ENCODE assay signal across 8 cellular contexts in the genomic region with DNA sequence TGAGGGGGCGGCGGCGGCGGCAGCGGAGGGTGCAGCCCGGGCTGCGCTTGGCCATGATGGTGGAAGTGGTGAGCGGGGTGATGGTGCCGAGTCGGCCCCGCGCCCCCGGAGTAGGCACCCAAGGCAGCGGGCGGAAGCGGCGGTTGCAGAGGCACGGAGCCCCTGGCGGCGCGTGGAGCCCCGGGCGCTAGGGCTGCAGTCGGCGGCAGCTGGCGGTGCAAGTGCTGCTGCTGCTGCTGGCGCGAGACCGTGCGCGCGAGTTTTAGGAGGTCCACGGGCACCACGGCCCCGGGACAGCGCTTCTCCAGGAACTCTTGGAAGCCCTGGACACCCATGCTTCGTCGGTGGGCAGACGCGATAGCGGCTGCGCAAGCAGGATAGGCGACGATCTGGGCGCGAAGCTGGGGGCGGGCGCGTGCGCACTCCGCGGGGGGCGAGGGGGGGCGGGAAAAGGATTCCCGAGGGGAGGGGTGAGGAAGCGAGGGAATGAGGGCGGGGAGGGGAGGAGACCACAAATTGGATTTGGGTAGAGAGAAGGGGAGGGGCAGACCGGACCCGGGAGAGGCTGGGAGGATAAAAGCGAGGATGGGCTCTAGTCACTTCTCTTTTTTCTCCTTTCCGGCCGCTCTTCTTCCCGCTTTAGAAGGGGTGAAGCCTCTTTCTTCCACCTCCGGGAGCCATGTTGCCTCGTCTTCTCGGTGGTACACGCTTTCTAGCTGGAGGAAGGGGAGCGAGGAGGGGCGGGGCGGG. TPM values are rescaled to one million over a fixed set of nuclear protein-coding genes. Genes with fewer than 3 reads are reported as not detected.
A peak's percentile ranks its signal among the peaks of the same experiment; 100 is the strongest.
DNase-seq lines count a peak whose midpoint lies in the region; ATAC-seq, FAIRE-seq and TF ChIP-seq lines count a peak whose summit lies in the region.

Gene FAM120C, minus strand, starts transcription at position 391 of the 750 bp plus-strand sequence. Its CDS starts 56 bp downstream, at position 335.

- TF ChIP-seq RAD21 in HepG2 (CRISPR knock-in tag; IDR thresholded peaks at IDR 0.05) = no peak

- H4K20me1 ChIP-seq in HepG2 (ENCODE audit: insufficient read depth, low read length) = peaks cover 12% of the 10 kb centered on the region

- H3K27ac ChIP-seq in HepG2 (ENCODE audit: extremely low read length, insufficient read depth, low read length) = peak within 1 kb of the TSS; percentile 71

- CTCF ChIA-PET in HepG2 (lab: Yijun Ruan, JAX; ENCODE audit: low intra/inter-chr PET ratio, low total read pairs) = no interaction called here

- no peaks in the 10 kb centered on the region for H3K36me3 ChIP-seq in HepG2 (replicated peaks in 1 of 2; ENCODE audit: control insufficient read depth in 1 of 2, insufficient read depth in 2 of 2, low read length in 2 of 2)

- in situ Hi-C loops in HepG2 (cut with HindIII; ENCODE audit: extremely low pct_ligation_motif_present, low pct_unique_long_range_greater_than_20kb) = loop anchor here (5.0 kb wide), 1 partner anchor 136 kb away; no protein-coding TSS in a partner anchor

- FAIRE-seq in HepG2 (lab: Jason Lieb, UNC) = no peak

- H3K4me3 Mint-ChIP-seq in activated CD4-positive, alpha-beta T cell treated with anti-CD3 and anti-CD28 coated beads, Interleukin-2, amount 10 ng/mL, durations not matched to agents 24 days and 14 days = peak within 1 kb of the TSS; percentile 88

- peak within 1 kb of the TSS; percentile 80 for H3K9ac ChIP-seq in HepG2 (ENCODE audit: insufficient read depth, low read depth, low read length)

- POLR2A ChIA-PET in HepG2 (lab: Yijun Ruan, JAX) = interaction anchor here (0.6 to 2.2 kb wide), 8 partner anchors 10 to 499 kb away, joined by 3 to 23 read pairs (median 5); partner anchors contain the start of gene PHF8

- H3K4me1 ChIP-seq in HepG2 (ENCODE audit: insufficient read depth, low read length) = peaks cover 40% of the 10 kb centered on the region

- H3K36me3 Mint-ChIP-seq in activated CD4-positive, alpha-beta T cell treated with anti-CD3 and anti-CD28 coated beads, Interleukin-2, amount 10 ng/mL, durations not matched to agents 24 days and 14 days (ENCODE audit: low read depth) = peaks cover 25% of the 10 kb centered on the region

- H3K79me2 ChIP-seq in HepG2 (ENCODE audit: insufficient read depth, low read length) = peaks cover 45% of the 10 kb centered on the region

- BruUV-seq in HepG2 (replicated peaks; lab: Mats Ljungman, UMichigan) = no TSS peak

- peak; percentile 50 to 73 for TF ChIP-seq POLR2A in HepG2 (IDR thresholded peaks at IDR 0.05; ENCODE audit: insufficient read depth in 1 of 2, low read depth in 2 of 2, low read length in 2 of 2)

- no peaks in the 10 kb centered on the region for H3K27me3 ChIP-seq in HepG2 (ENCODE audit: control insufficient read depth in 1 of 2, insufficient read depth in 2 of 2, low read length in 2 of 2)

- no peak for DNase-seq in AG09309 (ENCODE audit: low read depth)
- DNase-seq in NCI-H526 (lab: John Stamatoyannopoulos, UW) = peak; percentile 79 to 89
- peak; percentile 84 for DNase-seq in activated CD4-positive, alpha-beta T cell treated with anti-CD3 and anti-CD28 coated beads, Interleukin-2, amount 10 ng/mL, durations not matched to agents 24 days and 14 days
- peak; percentile 30 for DNase-seq in dedifferentiated amniotic fluid mesenchymal stem cell (ENCODE audit: extremely low spot score)
- peak; percentile 51 for DNase-seq in HepG2 (ENCODE audit: low spot score)
- peak; percentile 61 for DNase-seq in stimulated activated CD4-positive, alpha-beta T cell treated with anti-CD3 and anti-CD28 coated beads, Interleukin-2, amount 100 ng/mL, for 4 hours (ENCODE audit: low read depth)

- no peak for TF ChIP-seq CTCF in AG09309 (IDR thresholded peaks at IDR 0.05; ENCODE audit: control insufficient read depth, insufficient read depth, low read depth, low read length, missing control alignments)
- no peak for TF ChIP-seq CTCF in HepG2 (CRISPR knock-in tag; IDR thresholded peaks at IDR 0.05)

- intact Hi-C loops in activated CD4-positive, alpha-beta T cell treated with anti-CD3 and anti-CD28 coated beads, Interleukin-2, amount 10 ng/mL, durations not matched to agents 24 days and 14 days (cut with micrococcal nuclease) = loop anchor here (1.0 to 2.0 kb wide), 5 partner anchors 139 to 499 kb away; partner anchors contain the start of genes GNL3L, PHF8 and TSR2
- intact Hi-C loops in HepG2 (cut with micrococcal nuclease; ENCODE audit: unreplicated experiment) = loop anchor here (1.0 to 10.0 kb wide), 2 partner anchors 138 to 257 kb away; partner anchors contain the start of genes PHF8 and TSR2

- H2AFZ ChIP-seq in HepG2 (ENCODE audit: low read length) = peak within 1 kb of the TSS; percentile 54

- no peaks in the 10 kb centered on the region for H3K27me3 Mint-ChIP-seq in activated CD4-positive, alpha-beta T cell treated with anti-CD3 and anti-CD28 coated beads, Interleukin-2, amount 10 ng/mL, durations not matched to agents 24 days and 14 days

- ATAC-seq in GM19025 (IDR thresholded peaks at IDR 0.05; ENCODE audit: low read depth, unreplicated experiment) (peak; percentile 38), HG03354 (IDR thresholded peaks at IDR 0.05; ENCODE audit: poor library complexity, severe bottlenecking, unreplicated experiment) (peak; percentile 50), HepG2 (peak; percentile 88)

- TF ChIP-seq EP300 in HepG2 (IDR thresholded peaks at IDR 0.05; ENCODE audit: low read depth in 2 of 2, low read length in 2 of 2) = no peak
- no peak for TF ChIP-seq EP300 in HepG2 (CRISPR knock-in tag; IDR thresholded peaks at IDR 0.05; ENCODE audit: borderline replicate concordance)

- H3K4me3 ChIP-seq in AG09309 (ENCODE audit: control insufficient read depth, low read depth, low read length) = peak within 1 kb of the TSS; percentile 64
- peak within 1 kb of the TSS; percentile 64 to 77 (median 75) for H3K4me3 ChIP-seq in HepG2 (replicated peaks in 1 of 3; ENCODE audit: insufficient read depth in 1 of 3, low read depth in 2 of 3, low read length in 3 of 3)

- H3K9me3 ChIP-seq in HepG2 (ENCODE audit: low read length) = no peaks in the 10 kb centered on the region

- peak within 1 kb of the TSS; percentile 90 for H3K4me2 ChIP-seq in HepG2 (ENCODE audit: low read depth, low read length)

- no peaks in the 10 kb centered on the region for H3K9me3 Mint-ChIP-seq in activated CD4-positive, alpha-beta T cell treated with anti-CD3 and anti-CD28 coated beads, Interleukin-2, amount 10 ng/mL, durations not matched to agents 24 days and 14 days

- H3K4me1 Mint-ChIP-seq in activated CD4-positive, alpha-beta T cell treated with anti-CD3 and anti-CD28 coated beads, Interleukin-2, amount 10 ng/mL, durations not matched to agents 24 days and 14 days = peaks cover 37% of the 10 kb centered on the region

- H3K27ac Mint-ChIP-seq in activated CD4-positive, alpha-beta T cell treated with anti-CD3 and anti-CD28 coated beads, Interleukin-2, amount 10 ng/mL, durations not matched to agents 24 days and 14 days = peak within 1 kb of the TSS; percentile 92

- 4% methylated on average over 19 of the region's 70 CpGs for WGBS in HepG2 (ENCODE audit: low lambda C conversion rate)

TF ChIP-seq in HepG2, 621 proteins besides CTCF, POLR2A, EP300 and RAD21 (continues in another document):
- TF ChIP-seq TMF1 (CRISPR knock-in tag; IDR thresholded peaks at IDR 0.05; ENCODE audit: low read depth) (no peak), MXD3 (CRISPR knock-in tag; IDR thresholded peaks at IDR 0.05) (peak; percentile 22; the same call in 1 of the 2 replicates), NFRKB (IDR thresholded peaks at IDR 0.05) (no peak), TAF1 (CRISPR knock-in tag; IDR thresholded peaks at IDR 0.05) (peak; percentile 63; the same call in 1 of the 2 replicates)

RNA-seq across cellular contexts. Expression of gene FAM120C, which starts in this region (rescaled TPM):
- total RNA-seq in activated CD4-positive, alpha-beta T cell treated with anti-CD3 and anti-CD28 coated beads, Interleukin-2, amount 10 ng/mL, durations not matched to agents 24 days and 14 days = 10.8 and 11.4 TPM in 2 replicates
- total RNA-seq in HepG2 (2016; rRNA removed; fragmentation: Illumina TruSeq; extraction: Trizol) = 7.4 and 7.5 TPM in 2 replicates
- total RNA-seq in HepG2 (2016; cell fraction: cytosol; rRNA removed; fragmentation: Illumina TruSeq; extraction: Trizol; ENCODE audit: low read depth) = 0.88 and 1.9 TPM in 2 replicates
- total RNA-seq in HepG2 (2016; cell fraction: insoluble cytoplasmic fraction; rRNA removed; fragmentation: Illumina TruSeq; extraction: Trizol) = 7.2 and 7.3 TPM in 2 replicates
- total RNA-seq in HepG2 (2016; cell fraction: membrane; rRNA removed; fragmentation: Illumina TruSeq; extraction: Trizol) = 3.4 and 3.6 TPM in 2 replicates
- 10.8 and 12.4 TPM in 2 replicates for total RNA-seq in HepG2 (2016; cell fraction: nucleus; rRNA removed; fragmentation: Illumina TruSeq; extraction: Trizol)
- polyA plus RNA-seq in HepG2 (2011; rRNA removed) = 4.6 and 6.4 TPM in 2 replicates
- polyA plus RNA-seq in HepG2 (2011; cell fraction: cytosol; rRNA removed) = 2.8 and 6.5 TPM in 2 replicates
- 24.8 and 26.9 TPM in 2 replicates for polyA plus RNA-seq in HepG2 (2011; cell fraction: nucleus; rRNA removed)
- polyA plus RNA-seq in HepG2 (2012) = 3.9 and 5.6 TPM in 2 replicates
- 1.2 TPM in 2 replicates for polyA plus RNA-seq in HepG2 (2016; cell fraction: cytosol; fragmentation: Illumina TruSeq; extraction: Trizol; ENCODE audit: low read depth)
- 7.1 and 7.8 TPM in 2 replicates for polyA plus RNA-seq in HepG2 (2016; cell fraction: insoluble cytoplasmic fraction; fragmentation: Illumina TruSeq; extraction: Trizol; ENCODE audit: low read depth)
- 1.8 and 1.9 TPM in 2 replicates for polyA plus RNA-seq in HepG2 (2016; cell fraction: membrane; fragmentation: Illumina TruSeq; extraction: Trizol; ENCODE audit: low read depth)
- 19.3 and 26.8 TPM in 2 replicates for polyA plus RNA-seq in HepG2 (2016; cell fraction: nucleus; fragmentation: Illumina TruSeq; extraction: Trizol; ENCODE audit: insufficient read depth, low read depth)
- polyA minus RNA-seq in HepG2 (2011; rRNA and poly(A)+ RNA removed; ENCODE audit: low replicate concordance) = 9.1 and 25.5 TPM in 2 replicates
- polyA minus RNA-seq in HepG2 (2011; cell fraction: cytosol; rRNA and poly(A)+ RNA removed) = 3.6 and 5.7 TPM in 2 replicates
- 20.1 and 22.3 TPM in 2 replicates for polyA minus RNA-seq in HepG2 (2011; cell fraction: nucleus; rRNA and poly(A)+ RNA removed)

Comparison
In these comparisons a context has a peak if more than half of its experiments do, and no peak if none do; other contexts are left out.
1. ATAC-seq: peak in every context shown above with its lines; median percentile 88 in HepG2; 50 in HG03354; 38 in GM19025.